In genomic region chr7:98434087-98434486, GRCh38 we compare ENCODE assay signal across 16 cellular contexts. TPM values are rescaled to one million over a fixed set of nuclear protein-coding genes. Genes with fewer than 3 reads are reported as not detected.
DNase-seq lines count a peak whose midpoint lies in the region; ATAC-seq, FAIRE-seq and TF ChIP-seq lines count a peak whose summit lies in the region.
"Had no signal": no experiment of that assay in that cellular context is flagged by ENCODE, and none has a peak within 500 bp of the region (broad histone marks: within the 10 kb centered on the region; RNA-seq: fewer than 3 reads in every experiment).

No MANE protein-coding gene starts in this region.

- no peak overlapping the region for H2BK120ac ChIP-seq in neuronal stem cell (ENCODE audit: low read depth, low read length)

- H3K27me3 ChIP-seq in HepG2 (ENCODE audit: control insufficient read depth in 1 of 2, insufficient read depth in 2 of 2, low read length in 2 of 2) (no peaks in the 10 kb centered on the region), right lobe of liver (no peaks in the 10 kb centered on the region), neuronal stem cell (ENCODE audit: control insufficient read depth in 3 of 3, insufficient read depth in 3 of 3, low read depth in 1 of 3, low read length in 3 of 3) (no peaks in the 10 kb centered on the region)
- H3K27me3 ChIP-seq in BLaER1 treated with 17β-estradiol and CSF1 and Interleukin-3, amounts not matched to agents 10 nM and 100 nM, result no peaks in the 10 kb centered on the region
- H3K27me3 ChIP-seq: BE2C had no signal

- H3K27ac ChIP-seq in HepG2 (ENCODE audit: extremely low read length, insufficient read depth, low read length), result no peak overlapping the region
- no peak overlapping the region for H3K27ac ChIP-seq in right lobe of liver
- H3K27ac ChIP-seq in BLaER1 treated with 17β-estradiol and CSF1 and Interleukin-3, amounts not matched to agents 10 nM and 100 nM, result peak overlapping the region in 2 of 11 experiments; percentile 28 to 30; a peak in 2 of 22 replicates
- H3K27ac ChIP-seq in neuronal stem cell (replicated peaks; ENCODE audit: low read length), result no peak overlapping the region

- H2AFZ ChIP-seq in HepG2 (ENCODE audit: low read length), result no peak overlapping the region
- H2AFZ ChIP-seq in neuronal stem cell (ENCODE audit: low read length), result no peak overlapping the region

- no TSS peak for BruUV-seq in HepG2 (replicated peaks; lab: Mats Ljungman, UMichigan)

- peak overlapping the region; percentile 23 for H4K8ac ChIP-seq in neuronal stem cell (ENCODE audit: low read depth, low read length)

- H3K18ac ChIP-seq in neuronal stem cell (ENCODE audit: low read length), result peak overlapping the region; percentile 28

- DNase-seq in HepG2 (ENCODE audit: low spot score) (no peak), right lobe of liver (no peak), NB4 (ENCODE audit: low read depth) (peak; percentile 25), neuronal stem cell (ENCODE audit: low spot score) (no peak), HEK293T (ENCODE audit: extremely low spot score) (no peak), NCI-H1105 (lab: John Stamatoyannopoulos, UW) (no peak)
- DNase-seq: 8988T; ACHN; BE2C; CD4-positive, alpha-beta memory T cell; CD4-positive, CD25-positive, alpha-beta regulatory T cell; CD8-positive, alpha-beta memory T cell; DND-41 had no signal

- H4K20me1 ChIP-seq in HepG2 (ENCODE audit: insufficient read depth, low read length), result no peaks in the 10 kb centered on the region
- H4K20me1 ChIP-seq in BLaER1 treated with 17β-estradiol and CSF1 and Interleukin-3, amounts not matched to agents 10 nM and 100 nM, result no peaks in the 10 kb centered on the region

- TF ChIP-seq EP300 in HepG2 (IDR thresholded peaks at IDR 0.05; ENCODE audit: low read depth in 2 of 2, low read length in 2 of 2) (no peak), HepG2 (CRISPR knock-in tag; IDR thresholded peaks at IDR 0.05; ENCODE audit: borderline replicate concordance) (no peak)

- TF ChIP-seq POLR2A in HepG2 (IDR thresholded peaks at IDR 0.05; ENCODE audit: insufficient read depth in 1 of 2, low read depth in 2 of 2, low read length in 2 of 2), result no peak
- TF ChIP-seq POLR2A in right lobe of liver (IDR thresholded peaks at IDR 0.05), result no peak
- no peak for TF ChIP-seq POLR2A in NB4 (IDR thresholded peaks at IDR 0.05; ENCODE audit: extremely low read depth, insufficient read length)

- H3K79me1 ChIP-seq in neuronal stem cell (ENCODE audit: low read depth, low read length), result no peaks in the 10 kb centered on the region

- H3K23ac ChIP-seq in neuronal stem cell (ENCODE audit: low read depth, low read length, poor library complexity), result no peak overlapping the region

- H3K9me3 ChIP-seq in HepG2 (ENCODE audit: low read length), result no peaks in the 10 kb centered on the region
- no peaks in the 10 kb centered on the region for H3K9me3 ChIP-seq in right lobe of liver
- H3K9me3 ChIP-seq in BLaER1 treated with 17β-estradiol and CSF1 and Interleukin-3, amounts not matched to agents 10 nM and 100 nM (replicated peaks in 1 of 11), result no peaks in the 10 kb centered on the region
- peaks cover 0 to 2% of the 10 kb centered on the region in 2 donors for H3K9me3 ChIP-seq in neuronal stem cell (replicated peaks in 1 of 2; ENCODE audit: control insufficient read depth in 2 of 2, insufficient read depth in 1 of 2, low read depth in 1 of 2, low read length in 2 of 2)
- H3K9me3 ChIP-seq: BE2C had no signal

- peak overlapping the region; percentile 55 for H2BK15ac ChIP-seq in neuronal stem cell (ENCODE audit: low read length)

- H3K9ac ChIP-seq in HepG2 (ENCODE audit: insufficient read depth, low read depth, low read length) (no peak overlapping the region), neuronal stem cell (ENCODE audit: low read depth, low read length, poor library complexity) (no peak overlapping the region)
- H3K9ac ChIP-seq in BLaER1 treated with 17β-estradiol and CSF1 and Interleukin-3, amounts not matched to agents 10 nM and 100 nM, result 0 out of 22 replicates have a peak overlapping the region, but pooled peaks of 1 of the 11 experiments have one; percentile 3

- no peak overlapping the region for H3K4me3 ChIP-seq in HepG2 (replicated peaks in 1 of 3; ENCODE audit: insufficient read depth in 1 of 3, low read depth in 2 of 3, low read length in 3 of 3)
- H3K4me3 ChIP-seq in right lobe of liver, result no peak overlapping the region
- no peak overlapping the region for H3K4me3 ChIP-seq in BLaER1 treated with 17β-estradiol and CSF1 and Interleukin-3, amounts not matched to agents 10 nM and 100 nM
- no peak overlapping the region for H3K4me3 ChIP-seq in NB4 (ENCODE audit: low read depth, low read length)
- no peak overlapping the region for H3K4me3 ChIP-seq in neuronal stem cell (ENCODE audit: low read length in 2 of 2)
- H3K4me3 ChIP-seq: GM12878 had no signal

- intact Hi-C loops in HepG2 (cut with micrococcal nuclease; ENCODE audit: unreplicated experiment) (no loop called here), right lobe of liver (cut with DNase I) (loop anchor here (5.0 to 10.0 kb wide), 3 partner anchors 311 to 408 kb away; no protein-coding TSS in a partner anchor)

- peak overlapping the region; percentile 73 for H2BK12ac ChIP-seq in neuronal stem cell (ENCODE audit: low read length)

- 75% methylated on average over 10 of the region's 10 CpGs for WGBS in HepG2 (ENCODE audit: low lambda C conversion rate)
- WGBS in right lobe of liver (ENCODE audit: insufficient coverage, low coverage, low lambda C conversion rate, missing lambda C conversion rate), result 85% methylated on average over 8 of the region's 10 CpGs
- WGBS in neuronal stem cell (ENCODE audit: extremely low coverage in 2 of 2, insufficient read length in 2 of 2, insufficient replicate concordance in 1 of 2), 2 donors, result no CpG with 5 or more reads among the region's 10 CpGs

- no peak overlapping the region for H3K4ac ChIP-seq in neuronal stem cell (ENCODE audit: low read length)

- H3K4me1 ChIP-seq in HepG2 (ENCODE audit: insufficient read depth, low read length) (no peaks in the 10 kb centered on the region), right lobe of liver (no peaks in the 10 kb centered on the region), neuronal stem cell (ENCODE audit: control insufficient read depth in 2 of 2, insufficient read depth in 1 of 2, low read depth in 1 of 2, low read length in 2 of 2) (no peaks in the 10 kb centered on the region)
- peaks cover 9 to 51% (median 41%) of the 10 kb centered on the region in 10 experiments; a peak in 19 of 20 replicates for H3K4me1 ChIP-seq in BLaER1 treated with 17β-estradiol and CSF1 and Interleukin-3, amounts not matched to agents 10 nM and 100 nM
- H3K4me1 ChIP-seq: BE2C had no signal

- H4K91ac ChIP-seq in neuronal stem cell (ENCODE audit: low read depth, low read length, poor library complexity), result no peak overlapping the region

- peak overlapping the region; percentile 70 for H2AK5ac ChIP-seq in neuronal stem cell (ENCODE audit: low read depth, low read length)

- H3K36me3 ChIP-seq in HepG2 (replicated peaks in 1 of 2; ENCODE audit: control insufficient read depth in 1 of 2, insufficient read depth in 2 of 2, low read length in 2 of 2), result no peaks in the 10 kb centered on the region
- no peaks in the 10 kb centered on the region for H3K36me3 ChIP-seq in right lobe of liver
- H3K36me3 ChIP-seq in BLaER1 treated with 17β-estradiol and CSF1 and Interleukin-3, amounts not matched to agents 10 nM and 100 nM, result no peaks in the 10 kb centered on the region
- no peaks in the 10 kb centered on the region for H3K36me3 ChIP-seq in neuronal stem cell (replicated peaks in 1 of 2; ENCODE audit: control insufficient read depth in 2 of 2, insufficient read depth in 2 of 2, low read length in 2 of 2)
- H3K36me3 ChIP-seq: BE2C had no signal

- H3K4me2 ChIP-seq in HepG2 (ENCODE audit: low read depth, low read length) (no peak overlapping the region), neuronal stem cell (ENCODE audit: insufficient read depth, low read length, poor library complexity, severe bottlenecking) (no peak overlapping the region)
- peak overlapping the region in 10 of 11 experiments; percentile 14 to 80 (median 70); a peak in 18 of 22 replicates for H3K4me2 ChIP-seq in BLaER1 treated with 17β-estradiol and CSF1 and Interleukin-3, amounts not matched to agents 10 nM and 100 nM

- no peak overlapping the region for H2BK5ac ChIP-seq in neuronal stem cell (ENCODE audit: low read length)

- TF ChIP-seq RAD21 in HepG2 (CRISPR knock-in tag; IDR thresholded peaks at IDR 0.05), result no peak

- no peaks in the 10 kb centered on the region for H3K79me2 ChIP-seq in HepG2 (ENCODE audit: insufficient read depth, low read length)

- ATAC-seq in HepG2 (no peak), right lobe of liver (no peak), GM19324 (IDR thresholded peaks at IDR 0.05; ENCODE audit: low FRiP score, unreplicated experiment) (no peak)

- CTCF ChIA-PET in HepG2 (lab: Yijun Ruan, JAX; ENCODE audit: low intra/inter-chr PET ratio, low total read pairs), result interaction anchor here (1.2 to 3.0 kb wide), 4 partner anchors 310 to 408 kb away, joined by 3 to 36 read pairs (median 18); no protein-coding TSS in a partner anchor
- CTCF ChIA-PET in HEK293T (lab: Yijun Ruan, JAX), result interaction anchor here (0.6 to 2.8 kb wide), 4 partner anchors 13 to 420 kb away, joined by 3 to 11 read pairs (median 5); no protein-coding TSS in a partner anchor

- TF ChIP-seq CTCF in HepG2 (CRISPR knock-in tag; IDR thresholded peaks at IDR 0.05) (no peak), right lobe of liver (IDR thresholded peaks at IDR 0.05) (no peak), NB4 (IDR thresholded peaks at IDR 0.05; ENCODE audit: low read depth, low read length) (no peak)

- in situ Hi-C loops in HepG2 (cut with HindIII; ENCODE audit: extremely low pct_ligation_motif_present, low pct_unique_long_range_greater_than_20kb), result no loop called here

- POLR2A ChIA-PET in HepG2 (lab: Yijun Ruan, JAX) (no interaction called here), HEK293T (lab: Yijun Ruan, JAX) (no interaction called here)

- FAIRE-seq in HepG2 (lab: Jason Lieb, UNC), result no peak

- H3K14ac ChIP-seq in neuronal stem cell (ENCODE audit: low read length), result no peak overlapping the region

RNA-seq across cellular contexts. Expression of gene BAIAP2L1, which starts 33.2 kb away (rescaled TPM):
- total RNA-seq in HepG2 (2016; rRNA removed; fragmentation: Illumina TruSeq; extraction: Trizol), result 13.0 and 13.7 TPM in 2 replicates
- total RNA-seq in HepG2 (2016; cell fraction: cytosol; rRNA removed; fragmentation: Illumina TruSeq; extraction: Trizol; ENCODE audit: low read depth), result 5.5 and 6.3 TPM in 2 replicates
- 11.1 and 13.2 TPM in 2 replicates for total RNA-seq in HepG2 (2016; cell fraction: insoluble cytoplasmic fraction; rRNA removed; fragmentation: Illumina TruSeq; extraction: Trizol)
- 11.9 and 12.9 TPM in 2 replicates for total RNA-seq in HepG2 (2016; cell fraction: membrane; rRNA removed; fragmentation: Illumina TruSeq; extraction: Trizol)
- 8.6 and 9.2 TPM in 2 replicates for total RNA-seq in HepG2 (2016; cell fraction: nucleus; rRNA removed; fragmentation: Illumina TruSeq; extraction: Trizol)
- polyA plus RNA-seq in HepG2 (2011; rRNA removed), result 21.5 and 23.3 TPM in 2 replicates
- polyA plus RNA-seq in HepG2 (2011; cell fraction: cytosol; rRNA removed), result 15.8 and 16.8 TPM in 2 replicates
- 13.8 and 18.8 TPM in 2 replicates for polyA plus RNA-seq in HepG2 (2011; cell fraction: nucleus; rRNA removed)
- 21.3 and 25.8 TPM in 2 replicates for polyA plus RNA-seq in HepG2 (2012)
- polyA plus RNA-seq in HepG2 (2016; cell fraction: cytosol; fragmentation: Illumina TruSeq; extraction: Trizol; ENCODE audit: low read depth), result 11.6 and 12.1 TPM in 2 replicates
- 20.8 and 27.2 TPM in 2 replicates for polyA plus RNA-seq in HepG2 (2016; cell fraction: insoluble cytoplasmic fraction; fragmentation: Illumina TruSeq; extraction: Trizol; ENCODE audit: low read depth)
- polyA plus RNA-seq in HepG2 (2016; cell fraction: membrane; fragmentation: Illumina TruSeq; extraction: Trizol; ENCODE audit: low read depth), result 17.6 and 17.7 TPM in 2 replicates
- 18.6 and 20.4 TPM in 2 replicates for polyA plus RNA-seq in HepG2 (2016; cell fraction: nucleus; fragmentation: Illumina TruSeq; extraction: Trizol; ENCODE audit: insufficient read depth, low read depth)
- polyA minus RNA-seq in HepG2 (2011; rRNA and poly(A)+ RNA removed; ENCODE audit: low replicate concordance), result 16.5 and 17.8 TPM in 2 replicates
- polyA minus RNA-seq in HepG2 (2011; cell fraction: cytosol; rRNA and poly(A)+ RNA removed), result 10.0 and 14.2 TPM in 2 replicates
- polyA minus RNA-seq in HepG2 (2011; cell fraction: nucleus; rRNA and poly(A)+ RNA removed), result 15.8 and 24.1 TPM in 2 replicates
- total RNA-seq in right lobe of liver, result 10 to 100 TPM in 5 of 6 experiments, 1 to 10 TPM in 1; 9.1 to 29.5 (median 25.2) TPM
- 13.8 TPM for polyA plus RNA-seq in neuronal stem cell (2013, experiment 1 of 2)
- polyA plus RNA-seq in neuronal stem cell (2013, experiment 2 of 2), result 13.9 TPM

Comparison
In these comparisons a context has a peak if more than half of its experiments do, and no peak if none do; other contexts are left out.
1. H3K4me2 ChIP-seq: peak in BLaER1 treated with 17β-estradiol and CSF1 and Interleukin-3, amounts not matched to agents 10 nM and 100 nM (10 of 11); none in HepG2 (single experiment) and neuronal stem cell (single experiment).